ENCODE assay signal across 22 cellular contexts in genomic region chr17:976316-976715, GRCh38. TPM values are rescaled to one million over a fixed set of nuclear protein-coding genes. Genes with fewer than 3 reads are reported as not detected.
DNase-seq lines count a peak whose midpoint lies in the region; ATAC-seq and TF ChIP-seq lines count a peak whose summit lies in the region.
"Had no signal": no experiment of that assay in that cellular context is flagged by ENCODE, and none has a peak within 500 bp of the region (broad histone marks: within the 10 kb centered on the region; RNA-seq: fewer than 3 reads in every experiment).

No MANE protein-coding gene starts in this region.

- peaks cover 0 to 37% (median 0%) of the 10 kb centered on the region in 11 experiments; a peak in 9 of 22 replicates for H3K36me3 ChIP-seq in BLaER1 treated with 17β-estradiol and CSF1 and Interleukin-3, amounts not matched to agents 10 nM and 100 nM
- H3K36me3 ChIP-seq in SK-N-MC (ENCODE audit: insufficient read depth, low read length) (no peaks in the 10 kb centered on the region), rectal smooth muscle tissue (ENCODE audit: control insufficient read depth, insufficient read depth, low read length) (no peaks in the 10 kb centered on the region)

- peaks cover 14% of the 10 kb centered on the region for H3K9me3 Mint-ChIP-seq in glutamatergic neuron (ENCODE audit: unreplicated experiment)
- peaks cover 0 to 2% (median 0%) of the 10 kb centered on the region in 6 donors for H3K9me3 Mint-ChIP-seq in immature natural killer cell
- H3K9me3 Mint-ChIP-seq: activated naive CD4-positive, alpha-beta T cell treated with anti-CD3 and anti-CD28 coated beads, Interleukin-2, amount 50 U/mL, for 24 hours; activated T-cell treated with anti-CD3 and anti-CD28 coated beads, Interleukin-2, amount 50 U/mL, for 72 hours; naive thymus-derived CD4-positive, alpha-beta T cell; stimulated activated memory B cell treated with anti-CD40 and anti-IgM and Interleukin-4, amounts not matched to agents 10 μg/mL and 1 μg/mL and 100 μg/mL, for 72 hours had no signal

- H3K27ac ChIP-seq in BLaER1 treated with 17β-estradiol and CSF1 and Interleukin-3, amounts not matched to agents 10 nM and 100 nM: no peak overlapping the region
- peak overlapping the region; percentile 49; the same call in 1 of the 2 replicates for H3K27ac ChIP-seq in SK-N-MC
- H3K27ac ChIP-seq in rectal smooth muscle tissue (ENCODE audit: low read depth, low read length): peak overlapping the region; percentile 58
- H3K27ac ChIP-seq: parathyroid adenoma had no signal

- H3K27me3 Mint-ChIP-seq in glutamatergic neuron (ENCODE audit: unreplicated experiment) (peaks cover 4% of the 10 kb centered on the region), immature natural killer cell (ENCODE audit: low read depth in 3 of 3) (peaks cover 19 to 25% (median 24%) of the 10 kb centered on the region in 3 donors)

- peaks cover 39 to 77% (median 70%) of the 10 kb centered on the region in 10 experiments for H3K4me1 ChIP-seq in BLaER1 treated with 17β-estradiol and CSF1 and Interleukin-3, amounts not matched to agents 10 nM and 100 nM
- H3K4me1 ChIP-seq in rectal smooth muscle tissue (ENCODE audit: control insufficient read depth, insufficient read depth, low read length): peaks cover 13% of the 10 kb centered on the region
- H3K4me1 ChIP-seq: parathyroid adenoma had no signal

- peaks cover 0 to 7% (median 0%) of the 10 kb centered on the region in 11 experiments; a peak in 1 of 22 replicates for H3K9me3 ChIP-seq in BLaER1 treated with 17β-estradiol and CSF1 and Interleukin-3, amounts not matched to agents 10 nM and 100 nM (replicated peaks in 1 of 11)
- no peaks in the 10 kb centered on the region for H3K9me3 ChIP-seq in SK-N-MC (ENCODE audit: low read depth, low read length)

- H3K36me3 Mint-ChIP-seq in glutamatergic neuron (ENCODE audit: unreplicated experiment) (no peaks in the 10 kb centered on the region), immature natural killer cell (no peaks in the 10 kb centered on the region)
- H3K36me3 Mint-ChIP-seq: activated naive CD4-positive, alpha-beta T cell treated with anti-CD3 and anti-CD28 coated beads, Interleukin-2, amount 50 U/mL, for 24 hours; naive thymus-derived CD4-positive, alpha-beta T cell; stimulated activated memory B cell treated with anti-CD40 and anti-IgM and Interleukin-4, amounts not matched to agents 10 μg/mL and 1 μg/mL and 100 μg/mL, for 72 hours had no signal

- H4K20me1 ChIP-seq in BLaER1 treated with 17β-estradiol and CSF1 and Interleukin-3, amounts not matched to agents 10 nM and 100 nM: peaks cover 0 to 77% (median 4%) of the 10 kb centered on the region in 11 experiments; a peak in 9 of 22 replicates

- intact Hi-C loops in left cardiac atrium (cut with DNase I): loop anchor here (5.0 kb wide), 2 partner anchors 94 to 179 kb away; no protein-coding TSS in a partner anchor

- H3K4me1 Mint-ChIP-seq in glutamatergic neuron (ENCODE audit: low read depth, unreplicated experiment): peaks cover 35% of the 10 kb centered on the region
- H3K4me1 Mint-ChIP-seq in immature natural killer cell: peaks cover 18 to 21% of the 10 kb centered on the region in 2 donors

- H3K27me3 ChIP-seq in BLaER1 treated with 17β-estradiol and CSF1 and Interleukin-3, amounts not matched to agents 10 nM and 100 nM: no peaks in the 10 kb centered on the region
- H3K27me3 ChIP-seq in rectal smooth muscle tissue (ENCODE audit: control insufficient read depth, insufficient read depth, low read length): no peaks in the 10 kb centered on the region

- peak overlapping the region in 10 of 11 experiments; percentile 81 to 96 (median 86); a peak in 18 of 22 replicates for H3K4me2 ChIP-seq in BLaER1 treated with 17β-estradiol and CSF1 and Interleukin-3, amounts not matched to agents 10 nM and 100 nM

- ATAC-seq in GM18519 (IDR thresholded peaks at IDR 0.05; ENCODE audit: low FRiP score, unreplicated experiment) (no peak), GM18517 (IDR thresholded peaks at IDR 0.05; ENCODE audit: unreplicated experiment) (no peak), left cardiac atrium (no peak)
- ATAC-seq: activated T-cell treated with anti-CD3 and anti-CD28 coated beads, Interleukin-2, amount 50 U/mL, for 72 hours; naive thymus-derived CD4-positive, alpha-beta T cell; stimulated activated memory B cell treated with anti-CD40 and anti-IgM and Interleukin-4, amounts not matched to agents 10 μg/mL and 1 μg/mL and 100 μg/mL, for 72 hours had no signal

- no peak for TF ChIP-seq CTCF in glutamatergic neuron (IDR thresholded peaks at IDR 0.05; ENCODE audit: partially characterized antibody, unreplicated experiment)

- DNase-seq in SK-N-MC (ENCODE audit: low read depth, low spot score): no peak
- no peak for DNase-seq in glutamatergic neuron
- no peak for DNase-seq in left cardiac atrium
- DNase-seq in immature natural killer cell: no peak
- DNase-seq: activated CD4-positive, CD25-positive, alpha-beta regulatory T cell treated with anti-CD3 and anti-CD28 coated beads, Interleukin-2, amount 50 U/mL, for 72 hours; activated CD8-positive, alpha-beta memory T cell treated with anti-CD3 and anti-CD28 coated beads for 24 hours; activated T-cell treated with anti-CD3 and anti-CD28 coated beads, Interleukin-2, amount 50 U/mL, for 72 hours; aorta; COR-L47; effector memory CD4-positive, alpha-beta T cell; naive thymus-derived CD4-positive, alpha-beta T cell; NCI-H1436 treated with DMSO at 0.1 percent for 48 hours; NCI-H2171; NCI-H524 treated with DMSO at 0.1 percent for 48 hours; SW 1271 had no signal

- H3K27ac Mint-ChIP-seq in glutamatergic neuron (ENCODE audit: unreplicated experiment) (no peak overlapping the region), immature natural killer cell (no peak overlapping the region)
- H3K27ac Mint-ChIP-seq: activated naive CD4-positive, alpha-beta T cell treated with anti-CD3 and anti-CD28 coated beads, Interleukin-2, amount 50 U/mL, for 24 hours; activated T-cell treated with anti-CD3 and anti-CD28 coated beads, Interleukin-2, amount 50 U/mL, for 72 hours; naive thymus-derived CD4-positive, alpha-beta T cell; stimulated activated memory B cell treated with anti-CD40 and anti-IgM and Interleukin-4, amounts not matched to agents 10 μg/mL and 1 μg/mL and 100 μg/mL, for 72 hours had no signal

- peak overlapping the region; percentile 94 for H3K4me3 Mint-ChIP-seq in glutamatergic neuron (ENCODE audit: unreplicated experiment)
- H3K4me3 Mint-ChIP-seq in immature natural killer cell: no peak overlapping the region
- H3K4me3 Mint-ChIP-seq: activated naive CD4-positive, alpha-beta T cell treated with anti-CD3 and anti-CD28 coated beads, Interleukin-2, amount 50 U/mL, for 24 hours; activated T-cell treated with anti-CD3 and anti-CD28 coated beads, Interleukin-2, amount 50 U/mL, for 72 hours; naive thymus-derived CD4-positive, alpha-beta T cell; stimulated activated memory B cell treated with anti-CD40 and anti-IgM and Interleukin-4, amounts not matched to agents 10 μg/mL and 1 μg/mL and 100 μg/mL, for 72 hours had no signal

- peak overlapping the region in 2 of 11 experiments; percentile 87 to 95; a peak in 3 of 22 replicates for H3K9ac ChIP-seq in BLaER1 treated with 17β-estradiol and CSF1 and Interleukin-3, amounts not matched to agents 10 nM and 100 nM
- H3K9ac ChIP-seq in SK-N-MC (ENCODE audit: insufficient read length): no peak overlapping the region
- H3K9ac ChIP-seq in rectal smooth muscle tissue (ENCODE audit: low read length): no peak overlapping the region
- H3K9ac ChIP-seq: parathyroid adenoma had no signal

- peak overlapping the region in 2 of 10 experiments; percentile 84 to 92; a peak in 1 of 20 replicates for H3K4me3 ChIP-seq in BLaER1 treated with 17β-estradiol and CSF1 and Interleukin-3, amounts not matched to agents 10 nM and 100 nM
- H3K4me3 ChIP-seq in SK-N-MC: peak overlapping the region; percentile 38
- H3K4me3 ChIP-seq in rectal smooth muscle tissue (ENCODE audit: low read length): no peak overlapping the region

RNA-seq across cellular contexts. Expression of gene NXN, which starts 3.3 kb away (rescaled TPM):
- 177 TPM for total RNA-seq in glutamatergic neuron (ENCODE audit: unreplicated experiment)
- total RNA-seq in left cardiac atrium: 10 to 100 TPM; 16.7 to 20.8 TPM
- polyA plus RNA-seq in immature natural killer cell: under 1 TPM in 1 of 3 donors, not detected in 2; 0.19 TPM

RNA-seq across cellular contexts. Expression of gene TIMM22, which starts 20.6 kb away (rescaled TPM):
- total RNA-seq in glutamatergic neuron (ENCODE audit: unreplicated experiment) (22.0 TPM), left cardiac atrium (10 to 100 TPM; 13.2 to 15.6 TPM)
- polyA plus RNA-seq in immature natural killer cell: 10 to 100 TPM; 22.0 to 26.9 (median 24.4) TPM

Comparison
In these comparisons a context has a peak if more than half of its experiments do, and no peak if none do; other contexts are left out.
1. H3K27ac ChIP-seq: peak in SK-N-MC (single experiment) and rectal smooth muscle tissue (single experiment); none in BLaER1 treated with 17β-estradiol and CSF1 and Interleukin-3, amounts not matched to agents 10 nM and 100 nM (0 of 11).